9 cellular contexts compared by ENCODE assay signal in genomic region chr10:61779950-61780659, GRCh38.
DNase-seq lines count a peak whose midpoint lies in the region; ATAC-seq, FAIRE-seq and TF ChIP-seq lines count a peak whose summit lies in the region.
"Had no signal": no experiment of that assay in that cellular context is flagged by ENCODE, and none has a peak within 500 bp of the region (broad histone marks: within the 10 kb centered on the region; RNA-seq: fewer than 3 reads in every experiment).

No MANE protein-coding gene starts in this region.

- no peaks in the 10 kb centered on the region for H3K36me3 Mint-ChIP-seq in activated T-cell treated with anti-CD3 and anti-CD28 coated beads, Interleukin-2, amount 50 U/mL, for 24 hours (ENCODE audit: low read depth)
- no peaks in the 10 kb centered on the region for H3K36me3 Mint-ChIP-seq in activated CD4-positive, alpha-beta memory T cell treated with anti-CD3 and anti-CD28 coated beads for 36 hours

- H3K27ac Mint-ChIP-seq in activated T-cell treated with anti-CD3 and anti-CD28 coated beads, Interleukin-2, amount 50 U/mL, for 24 hours, result peak overlapping the region; percentile 54
- peak overlapping the region; percentile 60 for H3K27ac Mint-ChIP-seq in activated CD4-positive, alpha-beta memory T cell treated with anti-CD3 and anti-CD28 coated beads for 36 hours
- H3K27ac Mint-ChIP-seq: T-helper 1 cell treated with Interleukin-12 subunit alpha and Interleukin-12 subunit beta and Interleukin-4 antibody, amounts not matched to agents 30 μg/mL and 1 μg/mL, for 36 hours had no signal

- H3K9me3 ChIP-seq in heart right ventricle (no peaks in the 10 kb centered on the region), HepG2 (ENCODE audit: low read length) (no peaks in the 10 kb centered on the region)

- no peak overlapping the region for H3K4me3 Mint-ChIP-seq in activated T-cell treated with anti-CD3 and anti-CD28 coated beads, Interleukin-2, amount 50 U/mL, for 24 hours
- no peak overlapping the region for H3K4me3 Mint-ChIP-seq in activated CD4-positive, alpha-beta memory T cell treated with anti-CD3 and anti-CD28 coated beads for 36 hours
- H3K4me3 Mint-ChIP-seq: T-helper 1 cell treated with Interleukin-12 subunit alpha and Interleukin-12 subunit beta and Interleukin-4 antibody, amounts not matched to agents 30 μg/mL and 1 μg/mL, for 36 hours had no signal

- H3K27ac ChIP-seq in heart right ventricle, result no peak overlapping the region
- no peak overlapping the region for H3K27ac ChIP-seq in HepG2 (ENCODE audit: extremely low read length, insufficient read depth, low read length)

- H3K4me3 ChIP-seq in heart right ventricle (no peak overlapping the region), HepG2 (replicated peaks in 1 of 3; ENCODE audit: insufficient read depth in 1 of 3, low read depth in 2 of 3, low read length in 3 of 3) (no peak overlapping the region)

- intact Hi-C loops in activated CD4-positive, alpha-beta memory T cell treated with anti-CD3 and anti-CD28 coated beads for 36 hours (cut with micrococcal nuclease), result loop anchor here (5.0 kb wide), 1 partner anchor 447 kb away; no protein-coding TSS in a partner anchor
- intact Hi-C loops in heart right ventricle (cut with DNase I) (no loop called here), HepG2 (cut with micrococcal nuclease; ENCODE audit: unreplicated experiment) (no loop called here)

- CTCF ChIA-PET in activated CD4-positive, alpha-beta memory T cell treated with anti-CD3 and anti-CD28 coated beads for 36 hours (lab: Charles Lee), result interaction anchor here (1.0 to 1.1 kb wide), 3 partner anchors 29 to 117 kb away, joined by 3 to 4 read pairs (median 3); no protein-coding TSS in a partner anchor
- CTCF ChIA-PET in HepG2 (lab: Yijun Ruan, JAX; ENCODE audit: low intra/inter-chr PET ratio, low total read pairs), result no interaction called here

- H3K9me3 Mint-ChIP-seq in activated T-cell treated with anti-CD3 and anti-CD28 coated beads, Interleukin-2, amount 50 U/mL, for 24 hours, result no peaks in the 10 kb centered on the region
- no peaks in the 10 kb centered on the region for H3K9me3 Mint-ChIP-seq in activated CD4-positive, alpha-beta memory T cell treated with anti-CD3 and anti-CD28 coated beads for 36 hours

- no peak overlapping the region for H3K9ac ChIP-seq in HepG2 (ENCODE audit: insufficient read depth, low read depth, low read length)

- peaks cover 47% of the 10 kb centered on the region for H3K4me1 Mint-ChIP-seq in activated T-cell treated with anti-CD3 and anti-CD28 coated beads, Interleukin-2, amount 50 U/mL, for 24 hours (ENCODE audit: low read depth)
- peaks cover 46% of the 10 kb centered on the region for H3K4me1 Mint-ChIP-seq in activated CD4-positive, alpha-beta memory T cell treated with anti-CD3 and anti-CD28 coated beads for 36 hours (ENCODE audit: low read depth)

- ATAC-seq in heart right ventricle, result peak in 7 of 8 donors; percentile 71 to 97 (median 84)
- ATAC-seq in stimulated activated naive CD8-positive, alpha-beta T cell treated with anti-CD3 and anti-CD28 coated beads, Interleukin-15, Interleukin-2, amounts not matched to agents 100 U/mL and 50 U/mL, for 24 hours, result peak; percentile 88
- ATAC-seq in HepG2, result no peak

- no peaks in the 10 kb centered on the region for H3K36me3 ChIP-seq in heart right ventricle
- H3K36me3 ChIP-seq in HepG2 (replicated peaks in 1 of 2; ENCODE audit: control insufficient read depth in 1 of 2, insufficient read depth in 2 of 2, low read length in 2 of 2), result no peaks in the 10 kb centered on the region

- no peak for TF ChIP-seq POLR2A in HepG2 (IDR thresholded peaks at IDR 0.05; ENCODE audit: insufficient read depth in 1 of 2, low read depth in 2 of 2, low read length in 2 of 2)

- H3K27me3 Mint-ChIP-seq in activated T-cell treated with anti-CD3 and anti-CD28 coated beads, Interleukin-2, amount 50 U/mL, for 24 hours, result no peaks in the 10 kb centered on the region
- peaks cover 2% of the 10 kb centered on the region for H3K27me3 Mint-ChIP-seq in activated CD4-positive, alpha-beta memory T cell treated with anti-CD3 and anti-CD28 coated beads for 36 hours

- no peaks in the 10 kb centered on the region for H4K20me1 ChIP-seq in HepG2 (ENCODE audit: insufficient read depth, low read length)

- no peak for DNase-seq in activated T-cell treated with anti-CD3 and anti-CD28 coated beads, Interleukin-2, amount 50 U/mL, for 24 hours
- no peak for DNase-seq in activated T-cell treated with anti-CD3 and anti-CD28 coated beads, Interleukin-2, amount 50 U/mL, for 1 hour
- peak; percentile 57 for DNase-seq in activated CD4-positive, alpha-beta memory T cell treated with anti-CD3 and anti-CD28 coated beads for 36 hours
- DNase-seq in heart right ventricle, result peak; percentile 19 to 29
- peak; percentile 36 for DNase-seq in stimulated activated naive CD8-positive, alpha-beta T cell treated with anti-CD3 and anti-CD28 coated beads, Interleukin-15, Interleukin-2, amounts not matched to agents 100 U/mL and 50 U/mL, for 24 hours
- DNase-seq in HepG2 (ENCODE audit: low spot score), result no peak
- DNase-seq in mesenteric fat pad (ENCODE audit: low spot score), result no peak
- DNase-seq in anterior cingulate cortex (lab: John Stamatoyannopoulos, UW), result no peak

- in situ Hi-C loops in HepG2 (cut with HindIII; ENCODE audit: extremely low pct_ligation_motif_present, low pct_unique_long_range_greater_than_20kb), result no loop called here

- no peak for TF ChIP-seq EP300 in HepG2 (IDR thresholded peaks at IDR 0.05; ENCODE audit: low read depth in 2 of 2, low read length in 2 of 2)
- TF ChIP-seq EP300 in HepG2 (CRISPR knock-in tag; IDR thresholded peaks at IDR 0.05; ENCODE audit: borderline replicate concordance), result no peak

- no peak overlapping the region for H2AFZ ChIP-seq in HepG2 (ENCODE audit: low read length)

- POLR2A ChIA-PET in activated CD4-positive, alpha-beta memory T cell treated with anti-CD3 and anti-CD28 coated beads for 36 hours (lab: Charles Lee), result no interaction called here
- POLR2A ChIA-PET in HepG2 (lab: Yijun Ruan, JAX), result no interaction called here

- H3K4me2 ChIP-seq in HepG2 (ENCODE audit: low read depth, low read length), result no peak overlapping the region

- no peaks in the 10 kb centered on the region for H3K27me3 ChIP-seq in heart right ventricle
- no peaks in the 10 kb centered on the region for H3K27me3 ChIP-seq in HepG2 (ENCODE audit: control insufficient read depth in 1 of 2, insufficient read depth in 2 of 2, low read length in 2 of 2)

- no peaks in the 10 kb centered on the region for H3K79me2 ChIP-seq in HepG2 (ENCODE audit: insufficient read depth, low read length)

- no TSS peak for BruUV-seq in HepG2 (replicated peaks; lab: Mats Ljungman, UMichigan)

- TF ChIP-seq CTCF in heart right ventricle (IDR thresholded peaks at IDR 0.05), result no peak
- TF ChIP-seq CTCF in HepG2 (CRISPR knock-in tag; IDR thresholded peaks at IDR 0.05), result no peak

- no peak for TF ChIP-seq RAD21 in HepG2 (CRISPR knock-in tag; IDR thresholded peaks at IDR 0.05)

- WGBS in heart right ventricle, 2 donors, result 43 to 45% methylated on average over 9 of the region's 9 CpGs
- WGBS in HepG2 (ENCODE audit: low lambda C conversion rate), result 45% methylated on average over 9 of the region's 9 CpGs

- no peak for FAIRE-seq in HepG2 (lab: Jason Lieb, UNC)

- H3K4me1 ChIP-seq in heart right ventricle (peaks cover 0 to 6% (median 0%) of the 10 kb centered on the region in 9 donors), HepG2 (ENCODE audit: insufficient read depth, low read length) (no peaks in the 10 kb centered on the region)

TF ChIP-seq in HepG2, 621 proteins besides CTCF, POLR2A, EP300 and RAD21 (continues in another document):
- TF ChIP-seq RFX1 (IDR thresholded peaks at IDR 0.05) (no peak), ZNF609 (CRISPR knock-in tag; IDR thresholded peaks at IDR 0.05; ENCODE audit: borderline replicate concordance) (no peak), ZNF17 (CRISPR knock-in tag; IDR thresholded peaks at IDR 0.05) (no peak), HINFP (CRISPR knock-in tag; IDR thresholded peaks at IDR 0.05; ENCODE audit: low read depth) (no peak)

Comparison
In these comparisons a context has a peak if more than half of its experiments do, and no peak if none do; other contexts are left out.
1. DNase-seq: peak in activated CD4-positive, alpha-beta memory T cell treated with anti-CD3 and anti-CD28 coated beads for 36 hours (single experiment), heart right ventricle (2 of 2) and stimulated activated naive CD8-positive, alpha-beta T cell treated with anti-CD3 and anti-CD28 coated beads, Interleukin-15, Interleukin-2, amounts not matched to agents 100 U/mL and 50 U/mL, for 24 hours (single experiment); none in activated T-cell treated with anti-CD3 and anti-CD28 coated beads, Interleukin-2, amount 50 U/mL, for 24 hours (single experiment), activated T-cell treated with anti-CD3 and anti-CD28 coated beads, Interleukin-2, amount 50 U/mL, for 1 hour (single experiment), HepG2 (single experiment), mesenteric fat pad (single experiment) and anterior cingulate cortex (0 of 58).